ENCODE assay signal across 1 cellular context in the genomic region with DNA sequence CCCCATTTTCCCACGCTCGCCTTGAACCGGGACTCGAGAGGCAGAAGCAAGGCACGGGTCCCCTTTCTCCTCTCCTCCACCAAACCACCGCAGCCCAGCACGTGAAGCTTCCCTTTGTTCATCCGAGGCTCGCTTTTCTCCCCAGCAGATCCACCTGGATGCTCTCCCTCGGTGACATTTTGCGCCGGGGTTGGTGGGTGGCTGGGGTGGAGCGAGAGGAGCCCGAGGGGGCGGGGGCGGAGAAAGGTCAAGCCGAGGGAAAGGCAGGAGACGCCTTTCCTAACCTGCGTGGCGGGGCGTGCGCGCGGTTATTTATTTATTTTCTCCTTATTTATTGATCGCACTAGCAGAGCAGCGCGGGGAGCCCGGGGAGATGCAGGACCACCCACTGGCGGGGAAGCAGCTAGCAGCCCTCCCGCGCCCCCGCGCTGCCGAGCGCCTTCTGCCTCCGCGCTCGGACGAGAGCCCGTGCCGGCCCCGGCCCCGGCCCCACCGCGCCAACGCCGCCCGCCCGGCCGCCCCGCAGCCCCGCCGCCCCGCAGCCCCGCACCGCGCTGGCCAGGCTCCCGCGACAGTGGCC.
TF ChIP-seq lines count a peak whose summit lies in the region.

A gene (plus strand): TSS at position 280 of the 580 bp plus-strand sequence.

TF ChIP-seq in H1, 55 proteins besides CTCF, POLR2A, EP300 and RAD21 (continued from another document):
- TF ChIP-seq, protein P1, sequence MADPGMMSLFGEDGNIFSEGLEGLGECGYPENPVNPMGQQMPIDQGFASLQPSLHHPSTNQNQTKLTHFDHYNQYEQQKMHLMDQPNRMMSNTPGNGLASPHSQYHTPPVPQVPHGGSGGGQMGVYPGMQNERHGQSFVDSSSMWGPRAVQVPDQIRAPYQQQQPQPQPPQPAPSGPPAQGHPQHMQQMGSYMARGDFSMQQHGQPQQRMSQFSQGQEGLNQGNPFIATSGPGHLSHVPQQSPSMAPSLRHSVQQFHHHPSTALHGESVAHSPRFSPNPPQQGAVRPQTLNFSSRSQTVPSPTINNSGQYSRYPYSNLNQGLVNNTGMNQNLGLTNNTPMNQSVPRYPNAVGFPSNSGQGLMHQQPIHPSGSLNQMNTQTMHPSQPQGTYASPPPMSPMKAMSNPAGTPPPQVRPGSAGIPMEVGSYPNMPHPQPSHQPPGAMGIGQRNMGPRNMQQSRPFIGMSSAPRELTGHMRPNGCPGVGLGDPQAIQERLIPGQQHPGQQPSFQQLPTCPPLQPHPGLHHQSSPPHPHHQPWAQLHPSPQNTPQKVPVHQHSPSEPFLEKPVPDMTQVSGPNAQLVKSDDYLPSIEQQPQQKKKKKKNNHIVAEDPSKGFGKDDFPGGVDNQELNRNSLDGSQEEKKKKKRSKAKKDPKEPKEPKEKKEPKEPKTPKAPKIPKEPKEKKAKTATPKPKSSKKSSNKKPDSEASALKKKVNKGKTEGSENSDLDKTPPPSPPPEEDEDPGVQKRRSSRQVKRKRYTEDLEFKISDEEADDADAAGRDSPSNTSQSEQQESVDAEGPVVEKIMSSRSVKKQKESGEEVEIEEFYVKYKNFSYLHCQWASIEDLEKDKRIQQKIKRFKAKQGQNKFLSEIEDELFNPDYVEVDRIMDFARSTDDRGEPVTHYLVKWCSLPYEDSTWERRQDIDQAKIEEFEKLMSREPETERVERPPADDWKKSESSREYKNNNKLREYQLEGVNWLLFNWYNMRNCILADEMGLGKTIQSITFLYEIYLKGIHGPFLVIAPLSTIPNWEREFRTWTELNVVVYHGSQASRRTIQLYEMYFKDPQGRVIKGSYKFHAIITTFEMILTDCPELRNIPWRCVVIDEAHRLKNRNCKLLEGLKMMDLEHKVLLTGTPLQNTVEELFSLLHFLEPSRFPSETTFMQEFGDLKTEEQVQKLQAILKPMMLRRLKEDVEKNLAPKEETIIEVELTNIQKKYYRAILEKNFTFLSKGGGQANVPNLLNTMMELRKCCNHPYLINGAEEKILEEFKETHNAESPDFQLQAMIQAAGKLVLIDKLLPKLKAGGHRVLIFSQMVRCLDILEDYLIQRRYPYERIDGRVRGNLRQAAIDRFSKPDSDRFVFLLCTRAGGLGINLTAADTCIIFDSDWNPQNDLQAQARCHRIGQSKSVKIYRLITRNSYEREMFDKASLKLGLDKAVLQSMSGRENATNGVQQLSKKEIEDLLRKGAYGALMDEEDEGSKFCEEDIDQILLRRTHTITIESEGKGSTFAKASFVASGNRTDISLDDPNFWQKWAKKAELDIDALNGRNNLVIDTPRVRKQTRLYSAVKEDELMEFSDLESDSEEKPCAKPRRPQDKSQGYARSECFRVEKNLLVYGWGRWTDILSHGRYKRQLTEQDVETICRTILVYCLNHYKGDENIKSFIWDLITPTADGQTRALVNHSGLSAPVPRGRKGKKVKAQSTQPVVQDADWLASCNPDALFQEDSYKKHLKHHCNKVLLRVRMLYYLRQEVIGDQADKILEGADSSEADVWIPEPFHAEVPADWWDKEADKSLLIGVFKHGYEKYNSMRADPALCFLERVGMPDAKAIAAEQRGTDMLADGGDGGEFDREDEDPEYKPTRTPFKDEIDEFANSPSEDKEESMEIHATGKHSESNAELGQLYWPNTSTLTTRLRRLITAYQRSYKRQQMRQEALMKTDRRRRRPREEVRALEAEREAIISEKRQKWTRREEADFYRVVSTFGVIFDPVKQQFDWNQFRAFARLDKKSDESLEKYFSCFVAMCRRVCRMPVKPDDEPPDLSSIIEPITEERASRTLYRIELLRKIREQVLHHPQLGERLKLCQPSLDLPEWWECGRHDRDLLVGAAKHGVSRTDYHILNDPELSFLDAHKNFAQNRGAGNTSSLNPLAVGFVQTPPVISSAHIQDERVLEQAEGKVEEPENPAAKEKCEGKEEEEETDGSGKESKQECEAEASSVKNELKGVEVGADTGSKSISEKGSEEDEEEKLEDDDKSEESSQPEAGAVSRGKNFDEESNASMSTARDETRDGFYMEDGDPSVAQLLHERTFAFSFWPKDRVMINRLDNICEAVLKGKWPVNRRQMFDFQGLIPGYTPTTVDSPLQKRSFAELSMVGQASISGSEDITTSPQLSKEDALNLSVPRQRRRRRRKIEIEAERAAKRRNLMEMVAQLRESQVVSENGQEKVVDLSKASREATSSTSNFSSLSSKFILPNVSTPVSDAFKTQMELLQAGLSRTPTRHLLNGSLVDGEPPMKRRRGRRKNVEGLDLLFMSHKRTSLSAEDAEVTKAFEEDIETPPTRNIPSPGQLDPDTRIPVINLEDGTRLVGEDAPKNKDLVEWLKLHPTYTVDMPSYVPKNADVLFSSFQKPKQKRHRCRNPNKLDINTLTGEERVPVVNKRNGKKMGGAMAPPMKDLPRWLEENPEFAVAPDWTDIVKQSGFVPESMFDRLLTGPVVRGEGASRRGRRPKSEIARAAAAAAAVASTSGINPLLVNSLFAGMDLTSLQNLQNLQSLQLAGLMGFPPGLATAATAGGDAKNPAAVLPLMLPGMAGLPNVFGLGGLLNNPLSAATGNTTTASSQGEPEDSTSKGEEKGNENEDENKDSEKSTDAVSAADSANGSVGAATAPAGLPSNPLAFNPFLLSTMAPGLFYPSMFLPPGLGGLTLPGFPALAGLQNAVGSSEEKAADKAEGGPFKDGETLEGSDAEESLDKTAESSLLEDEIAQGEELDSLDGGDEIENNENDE (IDR thresholded peaks at IDR 0.05; ENCODE audit: insufficient replicate concordance, low read length), result no peak
- TF ChIP-seq HDAC2 (IDR thresholded peaks at IDR 0.05; ENCODE audit: borderline replicate concordance in 1 of 2, low read depth in 2 of 2, low read length in 2 of 2), result peak in 1 of 2 experiments; percentile 16; a peak in 1 of 4 replicates
- TF ChIP-seq TCF12 (IDR thresholded peaks at IDR 0.05; ENCODE audit: low read depth, low read length), result no peak
- no peak for TF ChIP-seq SIN3A (conservative IDR thresholded peaks at IDR 0.05 in 1 of 2, IDR thresholded peaks at IDR 0.05 in 1 of 2; ENCODE audit: low read depth in 1 of 2, low read length in 2 of 2)
- TF ChIP-seq POU5F1 (IDR thresholded peaks at IDR 0.05; ENCODE audit: low read depth, low read length), result no peak
- no peak for TF ChIP-seq NRF1 (IDR thresholded peaks at IDR 0.05; ENCODE audit: low read depth, low read length)
- TF ChIP-seq TEAD4 (IDR thresholded peaks at IDR 0.05; ENCODE audit: low read depth, low read length), result no peak
- TF ChIP-seq, protein P2, sequence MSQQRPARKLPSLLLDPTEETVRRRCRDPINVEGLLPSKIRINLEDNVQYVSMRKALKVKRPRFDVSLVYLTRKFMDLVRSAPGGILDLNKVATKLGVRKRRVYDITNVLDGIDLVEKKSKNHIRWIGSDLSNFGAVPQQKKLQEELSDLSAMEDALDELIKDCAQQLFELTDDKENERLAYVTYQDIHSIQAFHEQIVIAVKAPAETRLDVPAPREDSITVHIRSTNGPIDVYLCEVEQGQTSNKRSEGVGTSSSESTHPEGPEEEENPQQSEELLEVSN (IDR thresholded peaks at IDR 0.05), result peak; percentile 80
- TF ChIP-seq POLR2AphosphoS5 (IDR thresholded peaks at IDR 0.05; ENCODE audit: low read depth, low read length), result 0 out of 2 replicates have a peak, but pooled peaks have one; percentile 24
- TF ChIP-seq EZH2 (IDR thresholded peaks at IDR 0.05; ENCODE audit: low read depth, low read length, severe bottlenecking), result no peak
- TF ChIP-seq RXRA (IDR thresholded peaks at IDR 0.05; ENCODE audit: insufficient read depth, low read depth, low read length), result no peak
- TF ChIP-seq SP1 (IDR thresholded peaks at IDR 0.05; ENCODE audit: low read depth, low read length), result no peak
- no peak for TF ChIP-seq SRF (IDR thresholded peaks at IDR 0.05; ENCODE audit: low read depth, low read length)
- no peak for TF ChIP-seq GTF2F1 (IDR thresholded peaks at IDR 0.05; ENCODE audit: borderline replicate concordance, low read depth, low read length)
- TF ChIP-seq, protein P3, sequence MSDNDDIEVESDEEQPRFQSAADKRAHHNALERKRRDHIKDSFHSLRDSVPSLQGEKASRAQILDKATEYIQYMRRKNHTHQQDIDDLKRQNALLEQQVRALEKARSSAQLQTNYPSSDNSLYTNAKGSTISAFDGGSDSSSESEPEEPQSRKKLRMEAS (IDR thresholded peaks at IDR 0.05), result peak; percentile 69
- TF ChIP-seq SAP30 (IDR thresholded peaks at IDR 0.05; ENCODE audit: insufficient read depth, insufficient replicate concordance, low read length), result peak; percentile 27
- TF ChIP-seq TAF1 (IDR thresholded peaks at IDR 0.05; ENCODE audit: low read depth, low read length), result 0 out of 2 replicates have a peak, but pooled peaks have one; percentile 36
- no peak for TF ChIP-seq JUND (IDR thresholded peaks at IDR 0.05; ENCODE audit: low read length)
- TF ChIP-seq KDM5A (IDR thresholded peaks at IDR 0.05; ENCODE audit: low read length), result no peak
- no peak; the same call in 1 of the 2 replicates for TF ChIP-seq TBP (IDR thresholded peaks at IDR 0.05; ENCODE audit: low read depth, low read length)
